ENCODE assay signal across 8 cellular contexts in the genomic region with DNA sequence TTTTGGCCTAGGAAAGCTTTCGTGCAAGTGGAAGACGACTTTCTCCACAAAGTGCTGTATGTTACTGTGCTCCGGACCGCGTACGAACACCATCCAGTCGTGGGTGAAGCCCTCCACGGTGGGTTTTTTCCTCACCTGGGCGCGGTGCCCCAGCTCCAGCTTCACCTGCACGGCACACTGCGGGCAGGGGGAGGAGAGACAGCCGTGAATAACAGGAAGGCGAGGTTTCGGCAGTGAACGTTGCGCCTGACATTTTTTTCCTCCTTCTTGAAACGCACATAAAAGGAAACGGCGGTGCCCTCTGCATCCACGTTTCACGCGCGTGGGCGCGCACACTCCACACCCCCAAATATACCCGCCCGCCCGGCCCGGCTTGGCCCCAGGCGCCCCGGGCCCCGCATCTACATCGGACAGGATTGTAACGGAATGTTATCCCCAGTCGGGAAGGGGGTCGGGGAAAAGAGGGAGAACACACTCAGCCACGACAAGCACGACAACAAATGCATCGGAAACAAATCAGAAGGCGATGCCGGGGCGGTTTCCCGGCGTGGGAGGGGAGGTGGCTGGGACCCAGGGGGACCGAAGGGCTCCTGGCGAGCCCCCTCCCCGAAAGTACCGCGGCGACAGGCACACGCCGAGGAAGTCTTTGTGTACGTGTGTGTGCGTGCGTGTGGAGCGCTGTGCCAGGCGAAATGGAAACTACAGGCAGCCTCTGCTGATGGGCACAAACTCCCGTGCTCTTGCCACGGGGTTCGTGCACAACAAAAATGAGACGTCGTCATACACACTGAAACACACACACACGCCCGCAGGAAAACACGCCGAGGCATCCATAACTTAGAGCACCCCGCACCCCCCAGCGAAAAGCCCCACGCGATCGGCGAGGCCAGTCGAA. TPM values are rescaled to one million over a fixed set of nuclear protein-coding genes. Genes with fewer than 3 reads are reported as not detected.
A peak's percentile ranks its signal among the peaks of the same experiment; 100 is the strongest.
DNase-seq lines count a peak whose midpoint lies in the region; ATAC-seq and TF ChIP-seq lines count a peak whose summit lies in the region.

No MANE protein-coding gene starts in this region.

- DNase-seq in GM06990 (ENCODE audit: extremely low read depth, insufficient read length) (peak; percentile 67), OCI-M1 (lab: John Stamatoyannopoulos, UW) (peak; percentile 19), glutamatergic neuron (peak; percentile 28), osteocyte (ENCODE audit: extremely low spot score, unreplicated experiment) (no peak), type B pancreatic cell (ENCODE audit: extremely low spot score, unreplicated experiment) (peak; percentile 73), NCI-H2196 (lab: John Stamatoyannopoulos, UW; ENCODE audit: unreplicated experiment) (no peak)
- peak; percentile 63 for DNase-seq in activated naive CD4-positive, alpha-beta T cell treated with Interleukin-2 at 50 U/mL for 16 hours

- H3K27me3 ChIP-seq in GM06990 (replicated peaks; ENCODE audit: control insufficient read depth, insufficient read depth, low read length): no peaks in the 10 kb centered on the region

- H3K4me3 Mint-ChIP-seq in glutamatergic neuron (ENCODE audit: unreplicated experiment) (peak overlapping the region; percentile 97), osteocyte (ENCODE audit: unreplicated experiment) (peak overlapping the region; percentile 97), type B pancreatic cell (peak overlapping the region; percentile 95)

- H3K36me3 Mint-ChIP-seq in glutamatergic neuron (ENCODE audit: unreplicated experiment) (no peaks in the 10 kb centered on the region), osteocyte (ENCODE audit: unreplicated experiment) (peaks cover 8% of the 10 kb centered on the region), type B pancreatic cell (peaks cover 3% of the 10 kb centered on the region)

- peak overlapping the region; percentile 72 for H3K4me3 ChIP-seq in GM06990 (replicated peaks; ENCODE audit: low read depth, low read length)

- TF ChIP-seq CTCF in GM06990 (IDR thresholded peaks at IDR 0.05; ENCODE audit: insufficient read depth, low read length, poor library complexity, severe bottlenecking) (no peak), glutamatergic neuron (IDR thresholded peaks at IDR 0.05; ENCODE audit: partially characterized antibody, unreplicated experiment) (no peak), osteocyte (IDR thresholded peaks at IDR 0.05) (no peak), type B pancreatic cell (conservative IDR thresholded peaks at IDR 0.05) (no peak)

- H3K27ac Mint-ChIP-seq in glutamatergic neuron (ENCODE audit: unreplicated experiment): no peak overlapping the region
- peak overlapping the region; percentile 94 for H3K27ac Mint-ChIP-seq in osteocyte (ENCODE audit: unreplicated experiment)
- peak overlapping the region; percentile 94 for H3K27ac Mint-ChIP-seq in type B pancreatic cell

- ATAC-seq in HG03045 (IDR thresholded peaks at IDR 0.05; ENCODE audit: unreplicated experiment): no peak

- peaks cover 18% of the 10 kb centered on the region for H3K27me3 Mint-ChIP-seq in glutamatergic neuron (ENCODE audit: unreplicated experiment)
- H3K27me3 Mint-ChIP-seq in osteocyte (ENCODE audit: unreplicated experiment): no peaks in the 10 kb centered on the region
- H3K27me3 Mint-ChIP-seq in type B pancreatic cell: peaks cover 19% of the 10 kb centered on the region

- peaks cover 19% of the 10 kb centered on the region for H3K4me1 Mint-ChIP-seq in glutamatergic neuron (ENCODE audit: low read depth, unreplicated experiment)
- H3K4me1 Mint-ChIP-seq in osteocyte (ENCODE audit: unreplicated experiment): peaks cover 45% of the 10 kb centered on the region
- H3K4me1 Mint-ChIP-seq in type B pancreatic cell (ENCODE audit: unreplicated experiment): peaks cover 35% of the 10 kb centered on the region

- H3K36me3 ChIP-seq in GM06990 (ENCODE audit: control insufficient read depth, insufficient read depth, low read length): no peaks in the 10 kb centered on the region

- H3K9me3 Mint-ChIP-seq in glutamatergic neuron (ENCODE audit: unreplicated experiment) (peaks cover 8% of the 10 kb centered on the region), osteocyte (ENCODE audit: unreplicated experiment) (no peaks in the 10 kb centered on the region), type B pancreatic cell (no peaks in the 10 kb centered on the region)

RNA-seq across cellular contexts. Expression of gene MLLT3, which starts 1.4 kb away (rescaled TPM):
- 11.7 TPM for total RNA-seq in glutamatergic neuron (ENCODE audit: unreplicated experiment)
- 19.5 and 20.6 TPM in 2 replicates for total RNA-seq in osteocyte
- total RNA-seq in type B pancreatic cell (ENCODE audit: low replicate concordance): 44.2 and 50.0 TPM in 2 replicates

Comparison
In these comparisons a context has a peak if more than half of its experiments do, and no peak if none do; other contexts are left out.
1. DNase-seq: peak in GM06990 (single experiment), OCI-M1 (single experiment), activated naive CD4-positive, alpha-beta T cell treated with Interleukin-2 at 50 U/mL for 16 hours (single experiment), glutamatergic neuron (single experiment) and type B pancreatic cell (single experiment); none in osteocyte (single experiment) and NCI-H2196 (single experiment).
2. Peak in every context shown above with its lines, with median percentiles within 50 percentile points of each other: H3K4me3 Mint-ChIP-seq.